19 cellular contexts compared by ENCODE assay signal in genomic region chr10:521261-521660, GRCh38.
A peak's percentile ranks its signal among the peaks of the same experiment; 100 is the strongest.
DNase-seq lines count a peak whose midpoint lies in the region; TF ChIP-seq lines count a peak whose summit lies in the region.
"Had no signal": no experiment of that assay in that cellular context is flagged by ENCODE, and none has a peak within 500 bp of the region (broad histone marks: within the 10 kb centered on the region; RNA-seq: fewer than 3 reads in every experiment).

No MANE protein-coding gene starts in this region.

- no peak overlapping the region for H3T11ph ChIP-seq in H9 (ENCODE audit: low read length)

- no peak overlapping the region for H3K4me3 Mint-ChIP-seq in H9
- H3K4me3 Mint-ChIP-seq: activated CD4-positive, alpha-beta T cell treated with anti-CD3 and anti-CD28 coated beads for 36 hours; CD4-positive, CD25-positive, alpha-beta regulatory T cell; natural killer cell had no signal

- H3K27me3 ChIP-seq in H9 (ENCODE audit: insufficient read depth, low read length) = no peaks in the 10 kb centered on the region
- H3K27me3 ChIP-seq in hepatocyte = no peaks in the 10 kb centered on the region
- peaks cover 0 to 16% (median 0%) of the 10 kb centered on the region in 7 donors for H3K27me3 ChIP-seq in spleen (replicated peaks in 1 of 7)
- H3K27me3 ChIP-seq: right atrium auricular region, upper lobe of left lung had no signal

- H2BK20ac ChIP-seq in H9 (ENCODE audit: low read depth, low read length, poor library complexity, severe bottlenecking) = no peak overlapping the region

- peaks cover 30 to 43% of the 10 kb centered on the region in 2 experiments for H3K4me1 Mint-ChIP-seq in H9
- H3K4me1 Mint-ChIP-seq: activated CD4-positive, alpha-beta T cell treated with anti-CD3 and anti-CD28 coated beads for 36 hours; CD4-positive, CD25-positive, alpha-beta regulatory T cell; natural killer cell had no signal

- H3K36me3 ChIP-seq in OCI-LY7 (ENCODE audit: insufficient read depth, low read length) = no peaks in the 10 kb centered on the region
- no peaks in the 10 kb centered on the region for H3K36me3 ChIP-seq in hepatocyte (replicated peaks; ENCODE audit: insufficient read depth, low read depth)
- no peaks in the 10 kb centered on the region for H3K36me3 ChIP-seq in spleen
- H3K36me3 ChIP-seq: right atrium auricular region, upper lobe of left lung had no signal

- no peak overlapping the region for H2BK15ac ChIP-seq in H9 (ENCODE audit: low read depth, low read length)

- H3K9me3 Mint-ChIP-seq in H9 = peaks cover 2 to 3% of the 10 kb centered on the region in 2 experiments; a peak in 2 of 5 replicates
- H3K9me3 Mint-ChIP-seq: natural killer cell had no signal

- no peak for DNase-seq in H9
- DNase-seq in OCI-LY7 (ENCODE audit: low spot score) = peak; percentile 87
- DNase-seq in hepatocyte (ENCODE audit: low spot score) = no peak
- DNase-seq in spleen = peak; percentile 55
- DNase-seq in NCI-H2081 treated with DMSO at 0.1 percent for 48 hours (lab: John Stamatoyannopoulos, UW) = no peak
- DNase-seq in NCI-H1436 treated with DMSO at 0.1 percent for 48 hours (lab: John Stamatoyannopoulos, UW) = no peak
- no peak for DNase-seq in OCI-M2 (lab: John Stamatoyannopoulos, UW; ENCODE audit: unreplicated experiment)
- DNase-seq: activated CD4-positive, alpha-beta T cell treated with anti-CD3 and anti-CD28 coated beads for 36 hours; activated gamma-delta T cell; activated T-cell treated with anti-CD3 and anti-CD28 coated beads, Interleukin-2, amount 50 U/mL, for 1 hour; CD4-positive, CD25-positive, alpha-beta regulatory T cell; natural killer cell; NCI-H1092 treated with DMSO at 0.1 percent for 48 hours; NCI-H1930; stimulated activated CD4-positive, alpha-beta T cell treated with anti-CD3 and anti-CD28 coated beads, Interleukin-4, amount 100 ng/mL, for 1 hour; T-helper 2 cell had no signal

- no peaks in the 10 kb centered on the region for H3K79me1 ChIP-seq in H9 (ENCODE audit: insufficient read depth, low read depth, low read length, poor library complexity, severe bottlenecking)

- no peak overlapping the region for H2BK5ac ChIP-seq in H9 (ENCODE audit: insufficient read length, low read length)

- H4K20me1 ChIP-seq in H9 (ENCODE audit: control insufficient read depth, insufficient read depth, insufficient read length) (no peaks in the 10 kb centered on the region), OCI-LY7 (ENCODE audit: insufficient read depth, low read length) (no peaks in the 10 kb centered on the region), hepatocyte (ENCODE audit: insufficient read depth, poor library complexity, severe bottlenecking) (peaks cover 55% of the 10 kb centered on the region)

- H4K91ac ChIP-seq in H9 (ENCODE audit: insufficient read length, low read depth, low read length) = no peak overlapping the region

- H3K36me3 Mint-ChIP-seq in H9 (ENCODE audit: insufficient read depth in 1 of 3, low read depth in 3 of 3) = no peaks in the 10 kb centered on the region; a peak in 1 of 7 replicates
- H3K36me3 Mint-ChIP-seq: CD4-positive, CD25-positive, alpha-beta regulatory T cell; natural killer cell had no signal

- H2AFZ ChIP-seq in H9 (ENCODE audit: low read length) (no peak overlapping the region), OCI-LY7 (ENCODE audit: low read length) (peak overlapping the region; percentile 28; the same call in 1 of the 2 replicates), hepatocyte (no peak overlapping the region)

- H3K27me3 Mint-ChIP-seq in H9 (ENCODE audit: low read depth) = no peaks in the 10 kb centered on the region; the same call in 1 of the 2 replicates

- no peak overlapping the region for H3K4me2 ChIP-seq in H9 (ENCODE audit: insufficient read depth, insufficient read length, low read length)
- H3K4me2 ChIP-seq in OCI-LY7 (ENCODE audit: low read length) = peak overlapping the region; percentile 67
- H3K4me2 ChIP-seq in hepatocyte = peak overlapping the region; percentile 44

- H2AK5ac ChIP-seq in H9 (ENCODE audit: insufficient read length, low read length) = no peak overlapping the region

- H4K5ac ChIP-seq in H9 (ENCODE audit: insufficient read length, low read depth, low read length) = no peak overlapping the region

- H3K9me2 ChIP-seq in OCI-LY7 (ENCODE audit: insufficient read depth, low read length) (no peaks in the 10 kb centered on the region), hepatocyte (replicated peaks; ENCODE audit: insufficient read depth) (no peaks in the 10 kb centered on the region)

- CTCF ChIA-PET in OCI-LY7 (lab: Charles Lee; ENCODE audit: unreplicated experiment) = interaction anchor here (1.9 kb wide), 1 partner anchor 11 kb away, joined by 6 read pairs; no protein-coding TSS in a partner anchor

- no peak for TF ChIP-seq POLR2A in spleen (IDR thresholded peaks at IDR 0.05)

- H3K18ac ChIP-seq in H9 (ENCODE audit: insufficient read length, low read depth, low read length) = no peak overlapping the region

- H3K27ac ChIP-seq in H9 (ENCODE audit: insufficient read length, low read depth, low read length) = no peak overlapping the region
- peak overlapping the region; percentile 88 for H3K27ac ChIP-seq in OCI-LY7 (ENCODE audit: low read depth, low read length, poor library complexity, severe bottlenecking)
- no peak overlapping the region for H3K27ac ChIP-seq in hepatocyte
- H3K27ac ChIP-seq in spleen = no peak overlapping the region
- H3K27ac ChIP-seq: right atrium auricular region, SK-N-MC, upper lobe of left lung had no signal

- no peak overlapping the region for H3K27ac Mint-ChIP-seq in H9
- H3K27ac Mint-ChIP-seq: activated CD4-positive, alpha-beta T cell treated with anti-CD3 and anti-CD28 coated beads for 36 hours; CD4-positive, CD25-positive, alpha-beta regulatory T cell; natural killer cell had no signal

- H3K79me2 ChIP-seq in H9 (ENCODE audit: insufficient read depth, low read length) (no peaks in the 10 kb centered on the region), OCI-LY7 (ENCODE audit: insufficient read depth, low read depth, low read length) (no peaks in the 10 kb centered on the region), hepatocyte (peaks cover 26% of the 10 kb centered on the region)

- no peaks in the 10 kb centered on the region for H3K23me2 ChIP-seq in H9 (ENCODE audit: insufficient read length, low read depth, low read length, poor library complexity, severe bottlenecking)

- H3K56ac ChIP-seq in H9 (ENCODE audit: insufficient read length, low read depth, low read length) = no peak overlapping the region

- H4K8ac ChIP-seq in H9 (replicated peaks; ENCODE audit: insufficient read length, low read depth, low read length) = no peak overlapping the region

- H3K9me3 ChIP-seq in H9 (ENCODE audit: control insufficient read depth, low read depth, low read length) (no peaks in the 10 kb centered on the region), OCI-LY7 (ENCODE audit: low read length) (no peaks in the 10 kb centered on the region), hepatocyte (ENCODE audit: low read depth) (no peaks in the 10 kb centered on the region), spleen (no peaks in the 10 kb centered on the region)
- H3K9me3 ChIP-seq: right atrium auricular region, upper lobe of left lung had no signal

- no peak for TF ChIP-seq CTCF in H9 (conservative IDR thresholded peaks at IDR 0.05)
- no peak for TF ChIP-seq CTCF in OCI-LY7 (conservative IDR thresholded peaks at IDR 0.05; ENCODE audit: low read length)
- TF ChIP-seq CTCF in hepatocyte (IDR thresholded peaks at IDR 0.05; ENCODE audit: poor library complexity) = no peak
- no peak for TF ChIP-seq CTCF in spleen (IDR thresholded peaks at IDR 0.05 in 8 of 11, conservative IDR thresholded peaks at IDR 0.05 in 3 of 11)

- no peak overlapping the region for H2BK12ac ChIP-seq in H9 (ENCODE audit: insufficient read length, low read depth, low read length)

- H3K23ac ChIP-seq in H9 (ENCODE audit: insufficient read length, low read depth, low read length) = no peak overlapping the region

- no TSS peak for BruUV-seq in OCI-LY7 (replicated peaks; lab: Mats Ljungman, UMichigan)

- H3K9ac ChIP-seq in H9 (ENCODE audit: extremely low read depth, insufficient read length, low read length) = no peak overlapping the region

- POLR2A ChIA-PET in OCI-LY7 (lab: Charles Lee) = interaction anchor here (1.0 to 2.9 kb wide), 2 partner anchors 9 to 208 kb away, joined by 3 to 28 read pairs; no protein-coding TSS in a partner anchor

- H3K4me1 ChIP-seq in H9 (ENCODE audit: insufficient read depth, low read length) (no peaks in the 10 kb centered on the region; the same call in 1 of the 2 replicates), OCI-LY7 (ENCODE audit: insufficient read depth, low read length, poor library complexity, severe bottlenecking) (peaks cover 96% of the 10 kb centered on the region), hepatocyte (ENCODE audit: insufficient read depth) (no peaks in the 10 kb centered on the region), spleen (no peaks in the 10 kb centered on the region)
- H3K4me1 ChIP-seq: upper lobe of left lung had no signal

- H2BK120ac ChIP-seq in H9 (ENCODE audit: low read depth, low read length, poor library complexity, severe bottlenecking) = no peak overlapping the region

- no CpG with 5 or more reads among the region's 6 CpGs for WGBS in H9 (ENCODE audit: extremely low coverage, insufficient read length, low lambda C conversion rate)
- 76% methylated on average over 6 of the region's 6 CpGs for WGBS in hepatocyte (ENCODE audit: low lambda C conversion rate, missing lambda C conversion rate)
- WGBS in spleen, 5 donors = 66 to 73% (median 70%) methylated on average over 6 of the region's 6 CpGs

- 0 out of 2 replicates have a peak overlapping the region, but pooled peaks have one; percentile 17 for H3K14ac ChIP-seq in H9 (ENCODE audit: insufficient read depth, low read length)

- H3K4ac ChIP-seq in H9 (ENCODE audit: low read depth, low read length) = no peak overlapping the region

- intact Hi-C loops in OCI-LY7 (cut with micrococcal nuclease; ENCODE audit: unreplicated experiment) = no loop called here
- intact Hi-C loops in spleen (cut with DNase I; ENCODE audit: low total_unique reads) = no loop called here

- H3K4me3 ChIP-seq in OCI-LY7 (ENCODE audit: low read depth, low read length, poor library complexity, severe bottlenecking) (peak overlapping the region; percentile 41), hepatocyte (no peak overlapping the region), spleen (no peak overlapping the region)
- H3K4me3 ChIP-seq: right atrium auricular region, SK-N-MC, upper lobe of left lung had no signal

Comparison
In these comparisons a context has a peak if more than half of its experiments do, and no peak if none do; other contexts are left out.
1. DNase-seq: peak in OCI-LY7 (single experiment) and spleen (single experiment); none in H9 (single experiment), hepatocyte (single experiment), NCI-H2081 treated with DMSO at 0.1 percent for 48 hours (single experiment), NCI-H1436 treated with DMSO at 0.1 percent for 48 hours (single experiment) and OCI-M2 (single experiment).